ENCODE assay signal across 9 cellular contexts in genomic region chr1:201190624-201191051, GRCh38. TPM values are rescaled to one million over a fixed set of nuclear protein-coding genes. Genes with fewer than 3 reads are reported as not detected.
DNase-seq lines count a peak whose midpoint lies in the region; ATAC-seq, FAIRE-seq and TF ChIP-seq lines count a peak whose summit lies in the region.
"Had no signal": no experiment of that assay in that cellular context is flagged by ENCODE, and none has a peak within 500 bp of the region (broad histone marks: within the 10 kb centered on the region; RNA-seq: fewer than 3 reads in every experiment).

Gene IGFN1 (plus strand): TSS chr1:201190824. CDS start chr1:201193294, 2,470 bp downstream.

- ATAC-seq in SK-N-SH treated with all-trans-retinoic acid at 6 μM for 48 hours (no peak), HG02870 (IDR thresholded peaks at IDR 0.05; ENCODE audit: unreplicated experiment) (no peak)
- ATAC-seq: activated T-cell treated with anti-CD3 and anti-CD28 coated beads, Interleukin-2, amount 50 U/mL, for 72 hours had no signal

- TF ChIP-seq CTCF in SK-N-SH (IDR thresholded peaks at IDR 0.05) (no peak), transverse colon (IDR thresholded peaks at IDR 0.05) (no peak)

- intact Hi-C loops in transverse colon (cut with DNase I; ENCODE audit: low total_unique reads), result no loop called here

- H3K9me2 ChIP-seq in SK-N-SH, result no peaks in the 10 kb centered on the region

- H3K27me3 ChIP-seq in SK-N-SH (ENCODE audit: insufficient read depth) (no peaks in the 10 kb centered on the region), transverse colon (peaks cover 7% of the 10 kb centered on the region)

- peak within 1 kb of the TSS; percentile 81; the same call in 1 of the 2 replicates for H2AFZ ChIP-seq in SK-N-SH (ENCODE audit: low read depth)

- POLR2A ChIA-PET in SK-N-SH (lab: Yijun Ruan, JAX), result no interaction called here

- H3F3A ChIP-seq in SK-N-SH (replicated peaks; ENCODE audit: insufficient read depth), result no peaks in the 10 kb centered on the region

- 83% methylated on average over 8 of the region's 9 CpGs for WGBS in SK-N-SH (ENCODE audit: low lambda C conversion rate)
- 47% methylated on average over 8 of the region's 9 CpGs; no CpG with 5 or more reads in 1 of the 2 donors for WGBS in transverse colon (ENCODE audit: low coverage in 1 of 2), 2 donors

- H3K4me1 ChIP-seq in SK-N-SH (ENCODE audit: control insufficient read depth in 1 of 2, insufficient read depth in 2 of 2, low read depth in 1 of 2, low read length in 1 of 2), result peaks cover 4 to 17% of the 10 kb centered on the region in 2 experiments; a peak in 2 of 4 replicates
- no peaks in the 10 kb centered on the region for H3K4me1 ChIP-seq in transverse colon

- no peak for TF ChIP-seq POLR2A in transverse colon (IDR thresholded peaks at IDR 0.05)
- TF ChIP-seq POLR2A in GM12892 (IDR thresholded peaks at IDR 0.05; ENCODE audit: low read depth, low read length), result no peak

- H3K9me3 ChIP-seq in SK-N-SH (no peaks in the 10 kb centered on the region), transverse colon (no peaks in the 10 kb centered on the region)

- H3K4me3 ChIP-seq in SK-N-SH (ENCODE audit: low read depth in 2 of 2, low read length in 1 of 2) (no peak within 1 kb of the TSS), transverse colon (no peak within 1 kb of the TSS)

- no peaks in the 10 kb centered on the region for H4K20me1 ChIP-seq in SK-N-SH (ENCODE audit: insufficient read depth)

- peak; percentile 43 for DNase-seq in SK-N-SH
- DNase-seq in RCC 7860 (ENCODE audit: low spot score), result peak; percentile 82
- DNase-seq in kidney tubule cell (ENCODE audit: low spot score), result peak; percentile 67
- no peak for DNase-seq in RKO (ENCODE audit: low spot score)
- no peak for DNase-seq in transverse colon
- no peak for DNase-seq in GM12892 (ENCODE audit: insufficient read length)
- DNase-seq: activated T-cell treated with anti-CD3 and anti-CD28 coated beads, Interleukin-2, amount 50 U/mL, for 72 hours had no signal

- peak within 1 kb of the TSS; percentile 54 for H3K4me2 ChIP-seq in SK-N-SH

- no peaks in the 10 kb centered on the region for H3K79me2 ChIP-seq in SK-N-SH (ENCODE audit: insufficient read depth)

- FAIRE-seq in RCC 7860 (lab: Jason Lieb, UNC) (peak; percentile 73), GM12892 (lab: Jason Lieb, UNC) (no peak)

- in situ Hi-C loops in transverse colon (cut with MboI; ENCODE audit: low pct_ligation_motif_present in 1 of 4, low pct_unique_long_range_greater_than_20kb in 1 of 4, low sequenced_read_pairs in 3 of 4), result no loop called here

- peak within 1 kb of the TSS in 1 of 2 experiments; percentile 66; a peak in 2 of 4 replicates for H3K27ac ChIP-seq in SK-N-SH (ENCODE audit: low read depth in 2 of 2, low read length in 1 of 2)
- H3K27ac ChIP-seq in transverse colon, result no peak within 1 kb of the TSS

- H3K36me3 ChIP-seq in SK-N-SH (replicated peaks in 1 of 2; ENCODE audit: control insufficient read depth in 1 of 2, insufficient read depth in 2 of 2, low read length in 1 of 2), result no peaks in the 10 kb centered on the region
- no peaks in the 10 kb centered on the region for H3K36me3 ChIP-seq in transverse colon

- CTCF ChIA-PET in SK-N-SH (lab: Yijun Ruan, JAX), result no interaction called here

- no peak within 1 kb of the TSS for H3K9ac ChIP-seq in SK-N-SH

- TF ChIP-seq EP300 in SK-N-SH (IDR thresholded peaks at IDR 0.05; ENCODE audit: borderline replicate concordance in 1 of 2, low read depth in 1 of 2, low read length in 1 of 2) (no peak), transverse colon (IDR thresholded peaks at IDR 0.05; ENCODE audit: low read depth) (no peak)

- no peak for TF ChIP-seq RAD21 in SK-N-SH (IDR thresholded peaks at IDR 0.05; ENCODE audit: low read length)

TF ChIP-seq in SK-N-SH, 30 proteins besides CTCF, POLR2A, EP300 and RAD21:
- TF ChIP-seq NRF1 (IDR thresholded peaks at IDR 0.05; ENCODE audit: low read depth, low read length) (no peak), MAX (IDR thresholded peaks at IDR 0.05; ENCODE audit: low read depth) (no peak), TAF1 (IDR thresholded peaks at IDR 0.05; ENCODE audit: borderline replicate concordance, low read depth, low read length) (no peak), MEF2A (IDR thresholded peaks at IDR 0.05; ENCODE audit: borderline replicate concordance, low read depth) (no peak), POLR2AphosphoS5 (IDR thresholded peaks at IDR 0.05; ENCODE audit: low read depth, low read length) (no peak), ZBTB33 (IDR thresholded peaks at IDR 0.05; ENCODE audit: borderline replicate concordance, low read depth) (no peak), TCF12 (IDR thresholded peaks at IDR 0.05) (no peak), FOXJ3 (CRISPR knock-in tag; IDR thresholded peaks at IDR 0.05) (no peak), RXRA (IDR thresholded peaks at IDR 0.05; ENCODE audit: borderline replicate concordance, low read depth) (no peak), SIN3A (IDR thresholded peaks at IDR 0.05; ENCODE audit: borderline replicate concordance, low read depth, low read length) (no peak), GATA2 (CRISPR knock-in tag; IDR thresholded peaks at IDR 0.05) (no peak), GABPA (IDR thresholded peaks at IDR 0.05; ENCODE audit: low read depth) (no peak), JUND (IDR thresholded peaks at IDR 0.05) (no peak)

TF ChIP-seq in SK-N-SH treated with all-trans-retinoic acid at 6 μM for 48 hours, 23 proteins besides CTCF, POLR2A, EP300 and RAD21:
- TF ChIP-seq TSHZ2 (CRISPR knock-in tag; IDR thresholded peaks at IDR 0.05) (no peak), ISL1 (CRISPR knock-in tag; IDR thresholded peaks at IDR 0.05) (no peak), PATZ1 (CRISPR knock-in tag; IDR thresholded peaks at IDR 0.05; ENCODE audit: borderline replicate concordance) (no peak), TCF4 (CRISPR knock-in tag; IDR thresholded peaks at IDR 0.05; ENCODE audit: borderline replicate concordance) (no peak), ESRRG (CRISPR knock-in tag; IDR thresholded peaks at IDR 0.05) (no peak), OSR1 (CRISPR knock-in tag; IDR thresholded peaks at IDR 0.05) (no peak), CSDC2 (CRISPR knock-in tag; IDR thresholded peaks at IDR 0.05) (no peak)

RNA-seq across cellular contexts. Expression of gene IGFN1, which starts in this region (rescaled TPM):
- 0.08 and 0.18 TPM in 2 replicates for polyA plus RNA-seq in SK-N-SH (2012; rRNA removed)
- 0.03 and 0.04 TPM in 2 replicates for polyA plus RNA-seq in SK-N-SH (2012; cell fraction: cytosol; rRNA removed)
- 0.46 and 0.90 TPM in 2 replicates for polyA plus RNA-seq in SK-N-SH (2012; cell fraction: nucleus; rRNA removed)
- under 1 TPM in 1 of 4 donors, not detected in 3; 0.14 TPM for total RNA-seq in transverse colon
- polyA plus RNA-seq in GM12892 (2012; ENCODE audit: missing spikeins), result 0.04 TPM

Comparison
In these comparisons a context has a peak if more than half of its experiments do, and no peak if none do; other contexts are left out.
1. Peak in DNase-seq and H3K4me2 ChIP-seq in SK-N-SH; RNA of the gene not detected or under 1 TPM.
2. DNase-seq: peak in RCC 7860 (single experiment) and kidney tubule cell (single experiment); none in RKO (single experiment), transverse colon (single experiment) and GM12892 (single experiment).